ENCODE assay signal across 8 cellular contexts in genomic region chr7:77538186-77538907, GRCh38. TPM values are rescaled to one million over a fixed set of nuclear protein-coding genes. Genes with fewer than 3 reads are reported as not detected.
DNase-seq lines count a peak whose midpoint lies in the region; ATAC-seq and TF ChIP-seq lines count a peak whose summit lies in the region.

No MANE protein-coding gene starts in this region.

- H3K4me1 Mint-ChIP-seq in IgD-negative memory B cell: peaks cover 19 to 45% (median 29%) of the 10 kb centered on the region in 3 donors

- H4K20me1 ChIP-seq in DOHH2 (ENCODE audit: control insufficient read depth, insufficient read depth, low read depth, low read length): peaks cover 3% of the 10 kb centered on the region; the same call in 1 of the 2 replicates

- intact Hi-C loops in sciatic nerve (cut with DNase I): no loop called here

- no peaks in the 10 kb centered on the region for H3K9me3 ChIP-seq in DOHH2 (ENCODE audit: control insufficient read depth, insufficient read depth, low read length)
- H3K9me3 ChIP-seq in Peyer's patch: no peaks in the 10 kb centered on the region

- peak overlapping the region; percentile 88 to 100 (median 96) for H3K4me3 Mint-ChIP-seq in IgD-negative memory B cell

- no peaks in the 10 kb centered on the region for H3K36me3 Mint-ChIP-seq in IgD-negative memory B cell

- H3K4me1 ChIP-seq in DOHH2 (ENCODE audit: control insufficient read depth, low read length) (peaks cover 10% of the 10 kb centered on the region), Peyer's patch (peaks cover 0 to 37% (median 3%) of the 10 kb centered on the region in 4 donors)

- H3K27me3 ChIP-seq in DOHH2 (ENCODE audit: control insufficient read depth, low read length) (peaks cover 24% of the 10 kb centered on the region), Peyer's patch (no peaks in the 10 kb centered on the region)

- peaks cover 6% of the 10 kb centered on the region for H3K79me2 ChIP-seq in DOHH2 (ENCODE audit: control insufficient read depth, low read length)

- TF ChIP-seq CTCF in DOHH2 (IDR thresholded peaks at IDR 0.05; ENCODE audit: low read depth, low read length, poor library complexity, severe bottlenecking): no peak
- no peak for TF ChIP-seq CTCF in Peyer's patch (IDR thresholded peaks at IDR 0.05)

- ATAC-seq in sciatic nerve (peak; percentile 80), GM21825 (IDR thresholded peaks at IDR 0.05; ENCODE audit: unreplicated experiment) (no peak)

- H3K9me2 ChIP-seq in DOHH2 (replicated peaks; ENCODE audit: control insufficient read depth, low read length): no peaks in the 10 kb centered on the region

- H3K27me3 Mint-ChIP-seq in IgD-negative memory B cell: no peaks in the 10 kb centered on the region

- H3K9me3 Mint-ChIP-seq in IgD-negative memory B cell: peaks cover 0 to 2% (median 0%) of the 10 kb centered on the region in 3 donors

- H3K4me3 ChIP-seq in DOHH2 (ENCODE audit: low read length) (peak overlapping the region; percentile 85), Peyer's patch (peak overlapping the region; percentile 85 to 95 (median 92))

- H3K27ac ChIP-seq in DOHH2 (ENCODE audit: low read depth, low read length) (no peak overlapping the region), Peyer's patch (peak overlapping the region; percentile 93 to 98 (median 96)), caudate nucleus (ENCODE audit: low read depth, low read length) (peak overlapping the region; percentile 79)

- peak overlapping the region; percentile 89 to 95 (median 91) for H3K27ac Mint-ChIP-seq in IgD-negative memory B cell

- peak; percentile 59 to 92 (median 79) for DNase-seq in Peyer's patch
- peak in 52 of 61 donors; percentile 5 to 79 (median 42) for DNase-seq in caudate nucleus (lab: John Stamatoyannopoulos, UW)
- peak; percentile 74 for DNase-seq in iPS-NIHi11 (ENCODE audit: low spot score)
- DNase-seq in sciatic nerve (ENCODE audit: low spot score): peak; percentile 91
- no peak for DNase-seq in stimulated activated CD4-positive, alpha-beta T cell treated with anti-CD3 and anti-CD28 coated beads, Interleukin-2, amount 100 ng/mL, for 48 hours

- H3K4me2 ChIP-seq in DOHH2 (ENCODE audit: low read length): peak overlapping the region; percentile 95

- no peaks in the 10 kb centered on the region for H3K36me3 ChIP-seq in DOHH2 (ENCODE audit: control insufficient read depth, low read length)
- no peaks in the 10 kb centered on the region for H3K36me3 ChIP-seq in Peyer's patch

- TF ChIP-seq POLR2A in Peyer's patch (IDR thresholded peaks at IDR 0.05): no peak

- peaks cover 10% of the 10 kb centered on the region for H3F3A ChIP-seq in DOHH2 (ENCODE audit: control insufficient read depth, insufficient read depth)

RNA-seq across cellular contexts. Expression of gene PTPN12, which starts 1.3 kb away (rescaled TPM):
- 4.8 TPM for polyA plus RNA-seq in IgD-negative memory B cell
- total RNA-seq in Peyer's patch (100 to 1,000 TPM in 1 of 4 donors, 10 to 100 TPM in 3; 41.3 to 176 (median 66.9) TPM), sciatic nerve (166 TPM)

Comparison
In these comparisons a context has a peak if more than half of its experiments do, and no peak if none do; other contexts are left out.
1. DNase-seq: peak in Peyer's patch (3 of 3), caudate nucleus (52 of 61), iPS-NIHi11 (single experiment) and sciatic nerve (single experiment); none in stimulated activated CD4-positive, alpha-beta T cell treated with anti-CD3 and anti-CD28 coated beads, Interleukin-2, amount 100 ng/mL, for 48 hours (0 of 2).